In genomic region chr22:22397292-22397870, GRCh38 we compare ENCODE assay signal across 11 cellular contexts.
A peak's percentile ranks its signal among the peaks of the same experiment; 100 is the strongest.
DNase-seq lines count a peak whose midpoint lies in the region; ATAC-seq and TF ChIP-seq lines count a peak whose summit lies in the region.
"Had no signal": no experiment of that assay in that cellular context is flagged by ENCODE, and none has a peak within 500 bp of the region (broad histone marks: within the 10 kb centered on the region; RNA-seq: fewer than 3 reads in every experiment).

No MANE protein-coding gene starts in this region.

- no peaks in the 10 kb centered on the region for H3K9me2 ChIP-seq in GM23248 (ENCODE audit: insufficient read depth)

- in situ Hi-C loops in GM23248 (cut with MboI): no loop called here

- peaks cover 0 to 2% of the 10 kb centered on the region in 2 donors for H3K9me3 Mint-ChIP-seq in stimulated activated naive B cell treated with anti-CD40 and anti-IgM and Interleukin-4, amounts not matched to agents 10 μg/mL and 1 μg/mL and 100 μg/mL, for 72 hours

- peak overlapping the region; percentile 41; the same call in 1 of the 2 replicates for H2AFZ ChIP-seq in GM23248

- no peaks in the 10 kb centered on the region for H3K79me2 ChIP-seq in GM23248 (ENCODE audit: insufficient read depth)

- peaks cover 36 to 37% of the 10 kb centered on the region in 2 donors for H3K4me1 Mint-ChIP-seq in stimulated activated naive B cell treated with anti-CD40 and anti-IgM and Interleukin-4, amounts not matched to agents 10 μg/mL and 1 μg/mL and 100 μg/mL, for 72 hours

- no peak overlapping the region for H3K4me3 Mint-ChIP-seq in stimulated activated naive B cell treated with anti-CD40 and anti-IgM and Interleukin-4, amounts not matched to agents 10 μg/mL and 1 μg/mL and 100 μg/mL, for 72 hours

- no peak overlapping the region for H3K27ac ChIP-seq in GM23248
- no peak overlapping the region for H3K27ac ChIP-seq in WERI-Rb-1
- peak overlapping the region; percentile 79 for H3K27ac ChIP-seq in left ventricle myocardium inferior (replicated peaks)
- H3K27ac ChIP-seq: KMS-11, skin epidermis had no signal

- H3K9me3 ChIP-seq in GM23248 (ENCODE audit: low read depth) (no peaks in the 10 kb centered on the region), WERI-Rb-1 (ENCODE audit: severe bottlenecking) (peaks cover 4% of the 10 kb centered on the region), left ventricle myocardium inferior (replicated peaks) (peaks cover 20% of the 10 kb centered on the region)

- H3F3A ChIP-seq in GM23248 (ENCODE audit: insufficient read depth): 0 out of 2 replicates have a peak, but pooled peaks cover 8% of the 10 kb centered on the region

- WGBS in GM23248 (ENCODE audit: low coverage in 1 of 2, low lambda C conversion rate in 2 of 2, missing lambda C conversion rate in 2 of 2), 2 experiments: 1 to 3% methylated on average over 6 of the region's 6 CpGs

- H3K27me3 Mint-ChIP-seq in stimulated activated naive B cell treated with anti-CD40 and anti-IgM and Interleukin-4, amounts not matched to agents 10 μg/mL and 1 μg/mL and 100 μg/mL, for 72 hours: no peaks in the 10 kb centered on the region

- peaks cover 26% of the 10 kb centered on the region; the same call in 1 of the 2 replicates for H3K27me3 ChIP-seq in GM23248 (replicated peaks; ENCODE audit: insufficient read depth)
- H3K27me3 ChIP-seq in WERI-Rb-1 (ENCODE audit: insufficient read depth, low read depth, severe bottlenecking): no peaks in the 10 kb centered on the region
- peaks cover 73% of the 10 kb centered on the region for H3K27me3 ChIP-seq in left ventricle myocardium inferior (ENCODE audit: low read depth)

- H3K4me3 ChIP-seq in GM23248 (peak overlapping the region; percentile 32; the same call in 1 of the 2 replicates), WERI-Rb-1 (ENCODE audit: low read depth, low read length) (no peak overlapping the region), left ventricle myocardium inferior (no peak overlapping the region)
- H3K4me3 ChIP-seq: skin epidermis had no signal

- DNase-seq in GM23248: peak; percentile 81
- DNase-seq in WERI-Rb-1: peak; percentile 49
- DNase-seq in left ventricle myocardium inferior: peak; percentile 59
- no peak for DNase-seq in stimulated activated naive B cell treated with anti-CD40 and anti-IgM and Interleukin-4, amounts not matched to agents 10 μg/mL and 1 μg/mL and 100 μg/mL, for 72 hours
- DNase-seq in T-helper 1 cell: no peak
- no peak for DNase-seq in NCI-H526 (lab: John Stamatoyannopoulos, UW)
- DNase-seq: activated CD4-positive, alpha-beta T cell treated with anti-CD3 and anti-CD28 coated beads, Interleukin-2, amount 50 U/mL, for 1 hour; erythroblast had no signal

- peak overlapping the region; percentile 39; the same call in 1 of the 2 replicates for H3K9ac ChIP-seq in GM23248
- H3K9ac ChIP-seq: KMS-11 had no signal

- peak overlapping the region; percentile 74 for H3K4me2 ChIP-seq in GM23248 (ENCODE audit: unreplicated experiment)
- H3K4me2 ChIP-seq: KMS-11 had no signal

- H3K36me3 ChIP-seq in GM23248 (ENCODE audit: low read depth) (no peaks in the 10 kb centered on the region), WERI-Rb-1 (no peaks in the 10 kb centered on the region), left ventricle myocardium inferior (no peaks in the 10 kb centered on the region)

- TF ChIP-seq CTCF in WERI-Rb-1 (IDR thresholded peaks at IDR 0.05; ENCODE audit: low read depth, low read length) (peak; percentile 35; the same call in 1 of the 2 replicates), left ventricle myocardium inferior (IDR thresholded peaks at IDR 0.05; ENCODE audit: borderline replicate concordance) (peak; percentile 38)

- no peaks in the 10 kb centered on the region for H4K20me1 ChIP-seq in GM23248 (ENCODE audit: insufficient read depth)

- intact Hi-C loops in left ventricle myocardium inferior (cut with micrococcal nuclease): no loop called here

- ATAC-seq in stimulated activated naive B cell treated with anti-CD40 and anti-IgM and Interleukin-4, amounts not matched to agents 10 μg/mL and 1 μg/mL and 100 μg/mL, for 72 hours (replicated peaks): peak in 1 of 2 donors; percentile 26
- ATAC-seq in GM18519 (IDR thresholded peaks at IDR 0.05; ENCODE audit: low FRiP score, unreplicated experiment): no peak

- H3K4me1 ChIP-seq in GM23248 (ENCODE audit: insufficient read depth) (peaks cover 8% of the 10 kb centered on the region), left ventricle myocardium inferior (peaks cover 5% of the 10 kb centered on the region)

- no peaks in the 10 kb centered on the region for H3K36me3 Mint-ChIP-seq in stimulated activated naive B cell treated with anti-CD40 and anti-IgM and Interleukin-4, amounts not matched to agents 10 μg/mL and 1 μg/mL and 100 μg/mL, for 72 hours

- peak overlapping the region; percentile 84 for H3K27ac Mint-ChIP-seq in stimulated activated naive B cell treated with anti-CD40 and anti-IgM and Interleukin-4, amounts not matched to agents 10 μg/mL and 1 μg/mL and 100 μg/mL, for 72 hours

Comparison
In these comparisons a context has a peak if more than half of its experiments do, and no peak if none do; other contexts are left out.
1. DNase-seq: peak in GM23248 (single experiment), WERI-Rb-1 (single experiment) and left ventricle myocardium inferior (single experiment); none in stimulated activated naive B cell treated with anti-CD40 and anti-IgM and Interleukin-4, amounts not matched to agents 10 μg/mL and 1 μg/mL and 100 μg/mL, for 72 hours (single experiment), T-helper 1 cell (0 of 5) and NCI-H526 (0 of 2).